In genomic region chr15:77276096-77276495, GRCh38 we compare ENCODE assay signal across 23 cellular contexts.
"Had no signal": no experiment of that assay in that cellular context is flagged by ENCODE, and none has a peak within 500 bp of the region (broad histone marks: within the 10 kb centered on the region; RNA-seq: fewer than 3 reads in every experiment).

No MANE protein-coding gene starts in this region.

- H3K27me3 Mint-ChIP-seq: memory B cell; naive B cell; stimulated activated memory B cell treated with anti-CD40 and anti-IgM and Interleukin-4, amounts not matched to agents 10 μg/mL and 1 μg/mL and 100 μg/mL, for 72 hours; stimulated activated naive CD8-positive, alpha-beta T cell treated with anti-CD3 and anti-CD28 coated beads, Interleukin-15, Interleukin-2, amounts not matched to agents 100 ng/mL and 50 ng/mL, for 24 hours had no signal

- DNase-seq: dermis blood vessel endothelial cell; esophagus squamous epithelium; foreskin keratinocyte; kidney; left cardiac atrium; left ventricle myocardium inferior; lower lobe of right lung; midbrain; naive B cell; occipital lobe; spleen; stimulated activated CD4-positive, alpha-beta T cell treated with anti-CD3 and anti-CD28 coated beads, Interleukin-15, amount 100 ng/mL, for 24 hours; stimulated activated CD4-positive, alpha-beta T cell treated with anti-CD3 and anti-CD28 coated beads, Interleukin-1b, Interleukin-23, amount 100 ng/mL, for 48 hours; stimulated activated CD4-positive, alpha-beta T cell treated with anti-CD3 and anti-CD28 coated beads, Interleukin-4, amount 100 ng/mL, for 24 hours; tibial artery; upper lobe of left lung had no signal

- H3K4me1 ChIP-seq: esophagus squamous epithelium, foreskin keratinocyte, left ventricle myocardium inferior, lower lobe of right lung, tibial artery, upper lobe of left lung, vagina had no signal

- H3K27ac ChIP-seq: esophagus squamous epithelium, foreskin keratinocyte, hepatocyte, left ventricle myocardium inferior, lower lobe of right lung, spleen, tibial artery, upper lobe of left lung, vagina had no signal

- H3K9me3 Mint-ChIP-seq: memory B cell; stimulated activated naive CD8-positive, alpha-beta T cell treated with anti-CD3 and anti-CD28 coated beads, Interleukin-15, Interleukin-2, amounts not matched to agents 100 ng/mL and 50 ng/mL, for 24 hours had no signal

- H3K27ac Mint-ChIP-seq: memory B cell; nephron; stimulated activated memory B cell treated with anti-CD40 and anti-IgM and Interleukin-4, amounts not matched to agents 10 μg/mL and 1 μg/mL and 100 μg/mL, for 72 hours; stimulated activated naive CD8-positive, alpha-beta T cell treated with anti-CD3 and anti-CD28 coated beads, Interleukin-15, Interleukin-2, amounts not matched to agents 100 ng/mL and 50 ng/mL, for 24 hours had no signal

- H3K4me3 ChIP-seq: esophagus squamous epithelium, hepatocyte, left ventricle myocardium inferior, lower lobe of right lung, spleen, tibial artery, upper lobe of left lung, vagina had no signal

- H3K4me1 Mint-ChIP-seq: nephron had no signal

- H3K4me3 Mint-ChIP-seq: memory B cell; naive B cell; nephron; stimulated activated memory B cell treated with anti-CD40 and anti-IgM and Interleukin-4, amounts not matched to agents 10 μg/mL and 1 μg/mL and 100 μg/mL, for 72 hours; stimulated activated naive CD8-positive, alpha-beta T cell treated with anti-CD3 and anti-CD28 coated beads, Interleukin-15, Interleukin-2, amounts not matched to agents 100 ng/mL and 50 ng/mL, for 24 hours had no signal

- H3K27me3 ChIP-seq: esophagus squamous epithelium, foreskin keratinocyte, hepatocyte, spleen, tibial artery, upper lobe of left lung, vagina had no signal

- H3K9me3 ChIP-seq: esophagus squamous epithelium, left ventricle myocardium inferior, lower lobe of right lung, spleen, tibial artery, upper lobe of left lung, vagina had no signal

- H3K4me2 ChIP-seq: hepatocyte had no signal

- ATAC-seq: foreskin keratinocyte; left cardiac atrium; lower lobe of right lung; sciatic nerve; stimulated activated memory B cell treated with anti-CD40 and anti-IgM and Interleukin-4, amounts not matched to agents 10 μg/mL and 1 μg/mL and 100 μg/mL, for 72 hours had no signal

- H2AFZ ChIP-seq: hepatocyte had no signal

- H3K36me3 ChIP-seq: lower lobe of right lung, tibial artery, upper lobe of left lung, vagina had no signal
